8 cellular contexts compared by ENCODE assay signal in the genomic region with DNA sequence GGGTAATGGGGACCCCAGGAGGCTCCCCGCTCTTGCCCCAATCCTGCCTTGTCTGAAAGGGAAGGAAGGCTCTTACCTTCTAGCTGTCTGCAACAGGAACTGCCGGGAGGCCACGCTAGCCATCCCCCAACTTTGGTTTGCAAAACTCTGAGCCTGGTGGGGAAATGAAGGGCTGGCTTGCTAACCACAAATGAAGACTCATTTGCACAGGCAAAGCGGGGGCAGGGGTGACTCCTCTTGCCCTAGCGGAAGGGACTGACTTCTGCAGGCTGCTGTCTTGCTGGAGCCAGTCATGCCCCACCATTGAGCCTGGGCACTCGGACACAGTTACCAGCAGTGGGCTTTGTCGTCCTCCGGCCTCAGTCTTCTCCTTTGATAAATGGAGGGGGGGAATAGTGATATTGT. TPM values are rescaled to one million over a fixed set of nuclear protein-coding genes. Genes with fewer than 3 reads are reported as not detected.
DNase-seq lines count a peak whose midpoint lies in the region; ATAC-seq lines count a peak whose summit lies in the region.

No MANE protein-coding gene starts in this region.

- ATAC-seq in GM18517 (IDR thresholded peaks at IDR 0.05; ENCODE audit: unreplicated experiment) (peak; percentile 61), HG02623 (IDR thresholded peaks at IDR 0.05; ENCODE audit: unreplicated experiment) (peak; percentile 68)
- peak; percentile 95 to 96 for ATAC-seq in natural killer cell treated with Interleukin-12 subunit alpha and Interleukin-12 subunit beta and Interleukin-15 and Interleukin-18, amount 100 ng/mL, for 72 hours

- no peak overlapping the region for H3K4me3 ChIP-seq in MG63

- no peak overlapping the region for H3K4me3 Mint-ChIP-seq in activated naive CD8-positive, alpha-beta T cell treated with anti-CD3 and anti-CD28 coated beads for 36 hours
- H3K4me3 Mint-ChIP-seq in natural killer cell treated with Interleukin-12 subunit alpha and Interleukin-12 subunit beta and Interleukin-15 and Interleukin-18, amount 100 ng/mL, for 72 hours = peak overlapping the region; percentile 80

- no peaks in the 10 kb centered on the region for H3K9me3 Mint-ChIP-seq in activated naive CD8-positive, alpha-beta T cell treated with anti-CD3 and anti-CD28 coated beads for 36 hours
- no peaks in the 10 kb centered on the region for H3K9me3 Mint-ChIP-seq in natural killer cell treated with Interleukin-12 subunit alpha and Interleukin-12 subunit beta and Interleukin-15 and Interleukin-18, amount 100 ng/mL, for 72 hours

- H3K27me3 ChIP-seq in MG63 = no peaks in the 10 kb centered on the region

- H3K36me3 ChIP-seq in MG63 = no peaks in the 10 kb centered on the region

- DNase-seq in NOMO-1 (lab: John Stamatoyannopoulos, UW; ENCODE audit: unreplicated experiment in 2 of 2) (peak; percentile 98), MG63 (no peak), DMS 273 (lab: John Stamatoyannopoulos, UW; ENCODE audit: unreplicated experiment) (no peak), NCI-H1436 (lab: John Stamatoyannopoulos, UW) (no peak)
- peak; percentile 69 for DNase-seq in activated naive CD8-positive, alpha-beta T cell treated with anti-CD3 and anti-CD28 coated beads for 36 hours
- peak; percentile 95 for DNase-seq in natural killer cell treated with Interleukin-12 subunit alpha and Interleukin-12 subunit beta and Interleukin-15 and Interleukin-18, amount 100 ng/mL, for 72 hours (ENCODE audit: low spot score)

- no peaks in the 10 kb centered on the region for H3K27me3 Mint-ChIP-seq in activated naive CD8-positive, alpha-beta T cell treated with anti-CD3 and anti-CD28 coated beads for 36 hours
- H3K27me3 Mint-ChIP-seq in natural killer cell treated with Interleukin-12 subunit alpha and Interleukin-12 subunit beta and Interleukin-15 and Interleukin-18, amount 100 ng/mL, for 72 hours = no peaks in the 10 kb centered on the region

- H3K9me3 ChIP-seq in MG63 = no peaks in the 10 kb centered on the region

- peaks cover 15% of the 10 kb centered on the region for H3K4me1 Mint-ChIP-seq in activated naive CD8-positive, alpha-beta T cell treated with anti-CD3 and anti-CD28 coated beads for 36 hours
- peaks cover 65 to 72% of the 10 kb centered on the region in 2 donors for H3K4me1 Mint-ChIP-seq in natural killer cell treated with Interleukin-12 subunit alpha and Interleukin-12 subunit beta and Interleukin-15 and Interleukin-18, amount 100 ng/mL, for 72 hours (ENCODE audit: low read depth in 2 of 2)

- H3K36me3 Mint-ChIP-seq in activated naive CD8-positive, alpha-beta T cell treated with anti-CD3 and anti-CD28 coated beads for 36 hours = no peaks in the 10 kb centered on the region
- no peaks in the 10 kb centered on the region for H3K36me3 Mint-ChIP-seq in natural killer cell treated with Interleukin-12 subunit alpha and Interleukin-12 subunit beta and Interleukin-15 and Interleukin-18, amount 100 ng/mL, for 72 hours

- no peak overlapping the region for H3K27ac Mint-ChIP-seq in activated naive CD8-positive, alpha-beta T cell treated with anti-CD3 and anti-CD28 coated beads for 36 hours
- peak overlapping the region; percentile 90 to 93 for H3K27ac Mint-ChIP-seq in natural killer cell treated with Interleukin-12 subunit alpha and Interleukin-12 subunit beta and Interleukin-15 and Interleukin-18, amount 100 ng/mL, for 72 hours

RNA-seq across cellular contexts. Expression of a gene that starts 52.6 kb away (rescaled TPM):
- 1 to 10 TPM; 7.7 to 8.1 TPM for total RNA-seq in activated naive CD8-positive, alpha-beta T cell treated with anti-CD3 and anti-CD28 coated beads for 36 hours
- 100 to 1,000 TPM in 1 of 2 donors, 10 to 100 TPM in 1; 73.4 to 101 TPM for total RNA-seq in natural killer cell treated with Interleukin-12 subunit alpha and Interleukin-12 subunit beta and Interleukin-15 and Interleukin-18, amount 100 ng/mL, for 72 hours
- total RNA-seq in MG63 (2014; rRNA removed; shearing (Covaris generic); ENCODE audit: low replicate concordance) = 0.37 and 1.0 TPM in 2 replicates

Comparison
In these comparisons a context has a peak if more than half of its experiments do, and no peak if none do; other contexts are left out.
1. DNase-seq: peak in NOMO-1 (2 of 2), activated naive CD8-positive, alpha-beta T cell treated with anti-CD3 and anti-CD28 coated beads for 36 hours (single experiment) and natural killer cell treated with Interleukin-12 subunit alpha and Interleukin-12 subunit beta and Interleukin-15 and Interleukin-18, amount 100 ng/mL, for 72 hours (single experiment); none in MG63 (single experiment), DMS 273 (single experiment) and NCI-H1436 (single experiment).
2. RNA of a gene that starts 52.6 kb away (total RNA-seq): 73.4 to 101 TPM in natural killer cell treated with Interleukin-12 subunit alpha and Interleukin-12 subunit beta and Interleukin-15 and Interleukin-18, amount 100 ng/mL, for 72 hours; 7.7 to 8.1 TPM in activated naive CD8-positive, alpha-beta T cell treated with anti-CD3 and anti-CD28 coated beads for 36 hours and 0.37 to 1.0 TPM in MG63; every median in the first group is over 4 times any median in the second.
3. Peak in every context shown above with its lines, with median percentiles within 50 percentile points of each other: ATAC-seq.